ENCODE assay signal across 8 cellular contexts in genomic region chr11:63841554-63841953, GRCh38. TPM values are rescaled to one million over a fixed set of nuclear protein-coding genes. Genes with fewer than 3 reads are reported as not detected.
A peak's percentile ranks its signal among the peaks of the same experiment; 100 is the strongest.
DNase-seq lines count a peak whose midpoint lies in the region; ATAC-seq and TF ChIP-seq lines count a peak whose summit lies in the region.

No MANE protein-coding gene starts in this region.

- no peaks in the 10 kb centered on the region for H3K9me3 ChIP-seq in PC-9 (ENCODE audit: insufficient read depth, low read depth)
- no peaks in the 10 kb centered on the region for H3K9me3 ChIP-seq in endocrine pancreas (ENCODE audit: control insufficient read depth, low read length)
- no peaks in the 10 kb centered on the region for H3K9me3 ChIP-seq in neutrophil

- H2AFZ ChIP-seq in PC-9: no peak overlapping the region

- H4K20me1 ChIP-seq in PC-9 (ENCODE audit: insufficient read depth): peaks cover 64% of the 10 kb centered on the region

- ATAC-seq in HG03378 (IDR thresholded peaks at IDR 0.05; ENCODE audit: unreplicated experiment) (no peak), GM19467 (IDR thresholded peaks at IDR 0.05; ENCODE audit: unreplicated experiment) (no peak)

- H3F3A ChIP-seq in PC-9 (ENCODE audit: insufficient read depth, low read depth): peaks cover 58% of the 10 kb centered on the region

- H3K79me2 ChIP-seq in PC-9 (ENCODE audit: low read depth): peaks cover 74% of the 10 kb centered on the region

- no TSS peak for BruUV-seq in PC-9 (replicated peaks; lab: Mats Ljungman, UMichigan)

- H3K4me1 ChIP-seq in PC-9 (replicated peaks; ENCODE audit: insufficient read depth): peaks cover 75% of the 10 kb centered on the region
- peaks cover 5% of the 10 kb centered on the region for H3K4me1 ChIP-seq in endocrine pancreas (ENCODE audit: control insufficient read depth, insufficient read depth, low read length)
- peaks cover 77 to 80% of the 10 kb centered on the region in 2 experiments for H3K4me1 ChIP-seq in neutrophil (ENCODE audit: control insufficient read depth in 1 of 2, insufficient read depth in 1 of 2, low read depth in 1 of 2, low read length in 1 of 2)

- H3K27ac ChIP-seq in PC-9: peak overlapping the region; percentile 55
- peak overlapping the region; percentile 99 for H3K27ac ChIP-seq in neutrophil

- peaks cover 11% of the 10 kb centered on the region for H3K36me3 ChIP-seq in GM06990 (ENCODE audit: control insufficient read depth, insufficient read depth, low read length)
- H3K36me3 ChIP-seq in PC-9 (ENCODE audit: low read depth): peaks cover 14% of the 10 kb centered on the region; the same call in 1 of the 2 replicates
- H3K36me3 ChIP-seq in endocrine pancreas (ENCODE audit: control insufficient read depth, insufficient read depth, low read length): no peaks in the 10 kb centered on the region
- H3K36me3 ChIP-seq in neutrophil: peaks cover 27% of the 10 kb centered on the region

- no peaks in the 10 kb centered on the region for H3K27me3 ChIP-seq in GM06990 (replicated peaks; ENCODE audit: control insufficient read depth, insufficient read depth, low read length)
- H3K27me3 ChIP-seq in PC-9 (ENCODE audit: insufficient read depth, low read depth): no peaks in the 10 kb centered on the region
- no peaks in the 10 kb centered on the region for H3K27me3 ChIP-seq in endocrine pancreas (ENCODE audit: control insufficient read depth, insufficient read depth, low read length)
- H3K27me3 ChIP-seq in neutrophil: no peaks in the 10 kb centered on the region

- intact Hi-C loops in PC-9 (cut with micrococcal nuclease; ENCODE audit: unreplicated experiment): loop anchor here (1.0 to 2.0 kb wide), 3 partner anchors 31 to 97 kb away; partner anchors contain the start of gene NAA40

- DNase-seq in GM06990 (ENCODE audit: extremely low read depth, insufficient read length) (no peak), PC-9 (peak; percentile 78 to 84), HuH-7.5 (ENCODE audit: low spot score) (no peak)
- no peak for DNase-seq in effector CD4-positive, alpha-beta T cell

- TF ChIP-seq CTCF in GM06990 (IDR thresholded peaks at IDR 0.05; ENCODE audit: insufficient read depth, low read length, poor library complexity, severe bottlenecking) (no peak), PC-9 (conservative IDR thresholded peaks at IDR 0.05) (no peak), neutrophil (IDR thresholded peaks at IDR 0.05) (no peak)

- H3K9me2 ChIP-seq in PC-9 (ENCODE audit: insufficient read depth): no peaks in the 10 kb centered on the region

- H3K9ac ChIP-seq in endocrine pancreas (ENCODE audit: control insufficient read depth, insufficient read depth, low read length): peak overlapping the region; percentile 94

- CTCF ChIA-PET in PC-9 (lab: Charles Lee): interaction anchor here (0.6 to 2.1 kb wide), 2 partner anchors 31 to 1035 kb away, joined by 4 to 5 read pairs; no protein-coding TSS in a partner anchor

- peak overlapping the region; percentile 99 for H3K4me2 ChIP-seq in PC-9

- H3K4me3 ChIP-seq in GM06990 (replicated peaks; ENCODE audit: low read depth, low read length) (peak overlapping the region; percentile 72), PC-9 (peak overlapping the region; percentile 90), endocrine pancreas (ENCODE audit: control insufficient read depth, insufficient read depth, low read length) (peak overlapping the region; percentile 79), neutrophil (ENCODE audit: low read depth in 1 of 2, low read length in 1 of 2) (peak overlapping the region; percentile 96 to 99)

- POLR2A ChIA-PET in PC-9 (lab: Charles Lee; ENCODE audit: unreplicated experiment): interaction anchor here (0.6 to 0.7 kb wide), 2 partner anchors 319 to 345 kb away, joined by 3 to 8 read pairs; partner anchors contain the start of gene STIP1

RNA-seq across cellular contexts. Expression of gene MARK2, which starts 2.6 kb away (rescaled TPM):
- 53.8 and 65.0 TPM in 2 replicates for total RNA-seq in PC-9 (2021)

RNA-seq across cellular contexts. Expression of gene SPINDOC, which starts 28.3 kb away (rescaled TPM):
- total RNA-seq in PC-9 (2021): 46.8 and 49.7 TPM in 2 replicates

Comparison
In these comparisons a context has a peak if more than half of its experiments do, and no peak if none do; other contexts are left out.
1. DNase-seq: peak in PC-9 (2 of 2); none in GM06990 (single experiment), effector CD4-positive, alpha-beta T cell (single experiment) and HuH-7.5 (single experiment).
2. Peak in every context shown above with its lines, with median percentiles within 50 percentile points of each other: H3K4me3 ChIP-seq.